8 cellular contexts compared by ENCODE assay signal in the genomic region with DNA sequence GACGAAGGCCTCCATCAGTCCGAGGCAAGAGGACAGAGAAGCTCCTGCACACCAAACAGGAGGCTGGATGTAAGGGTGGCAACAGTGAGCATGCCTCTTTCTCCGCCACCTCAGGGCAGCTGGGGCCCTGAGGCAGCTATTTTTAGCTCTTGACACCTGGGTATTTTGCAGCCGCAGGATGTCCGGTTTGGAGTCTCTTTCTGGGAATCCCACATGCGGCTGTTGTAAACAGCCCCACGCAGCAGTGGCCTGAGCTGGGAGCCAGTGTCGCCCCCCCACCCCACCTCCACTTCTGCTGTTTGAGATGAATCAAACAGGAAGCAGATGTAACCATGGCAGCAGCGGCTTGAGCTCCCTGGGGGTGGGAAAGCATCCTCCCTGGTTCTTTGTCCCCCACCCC. TPM values are rescaled to one million over a fixed set of nuclear protein-coding genes. Genes with fewer than 3 reads are reported as not detected.
DNase-seq lines count a peak whose midpoint lies in the region; ATAC-seq and TF ChIP-seq lines count a peak whose summit lies in the region.

No MANE protein-coding gene starts in this region.

- DNase-seq in DMS153 treated with DMSO at 0.1 percent for 48 hours (lab: John Stamatoyannopoulos, UW; ENCODE audit: unreplicated experiment) (peak; percentile 23), H7 (peak; percentile 65), SHP77 treated with DMSO at 0.1 percent for 48 hours (lab: John Stamatoyannopoulos, UW) (peak; percentile 16), lung (ENCODE audit: low spot score) (peak; percentile 56), foreskin keratinocyte (no peak), SKM-1 (lab: John Stamatoyannopoulos, UW; ENCODE audit: unreplicated experiment) (no peak)
- DNase-seq in activated naive CD8-positive, alpha-beta T cell treated with anti-CD3 and anti-CD28 coated beads, Interleukin-2, amount 10 ng/mL, durations not matched to agents 7 days and 5 days = peak; percentile 79
- DNase-seq in stimulated activated CD8-positive, alpha-beta memory T cell treated with anti-CD3 and anti-CD28 coated beads, Interleukin-4, amount 100 ng/mL, for 4 hours (ENCODE audit: low read depth in 2 of 2, low spot score in 1 of 2) = peak; percentile 48 to 76

- H3K36me3 ChIP-seq in H7 (replicated peaks; ENCODE audit: control insufficient read depth, insufficient read depth, low read length) (peaks cover 1% of the 10 kb centered on the region), lung (ENCODE audit: control insufficient read depth in 2 of 2, insufficient read depth in 2 of 2, low read length in 2 of 2) (peaks cover 0 to 8% of the 10 kb centered on the region in 2 donors)

- 5 to 11% methylated on average over 9 of the region's 9 CpGs for WGBS in lung, 2 donors

- no peaks in the 10 kb centered on the region for H3K9me3 ChIP-seq in lung (ENCODE audit: control insufficient read depth in 2 of 2, insufficient read depth in 1 of 2, low read length in 1 of 2)

- H3K27ac ChIP-seq in lung (ENCODE audit: low read depth in 1 of 2, low read length in 1 of 2) (peak overlapping the region; percentile 76 to 91), foreskin keratinocyte (no peak overlapping the region)

- H3K27me3 ChIP-seq in H7 (ENCODE audit: control insufficient read depth, insufficient read depth, low read length) = no peaks in the 10 kb centered on the region
- no peaks in the 10 kb centered on the region for H3K27me3 ChIP-seq in lung (ENCODE audit: control insufficient read depth, insufficient read depth)
- H3K27me3 ChIP-seq in foreskin keratinocyte = no peaks in the 10 kb centered on the region

- TF ChIP-seq CTCF in lung (IDR thresholded peaks at IDR 0.05; ENCODE audit: control extremely low read depth, extremely low read depth) (no peak), foreskin keratinocyte (conservative IDR thresholded peaks at IDR 0.05) (no peak)

- H3K27ac Mint-ChIP-seq in activated naive CD8-positive, alpha-beta T cell treated with anti-CD3 and anti-CD28 coated beads, Interleukin-2, amount 10 ng/mL, durations not matched to agents 7 days and 5 days = peak overlapping the region; percentile 95

- peak overlapping the region; percentile 79 for H3K4me3 Mint-ChIP-seq in activated naive CD8-positive, alpha-beta T cell treated with anti-CD3 and anti-CD28 coated beads, Interleukin-2, amount 10 ng/mL, durations not matched to agents 7 days and 5 days

- peaks cover 89% of the 10 kb centered on the region for H3K4me1 Mint-ChIP-seq in activated naive CD8-positive, alpha-beta T cell treated with anti-CD3 and anti-CD28 coated beads, Interleukin-2, amount 10 ng/mL, durations not matched to agents 7 days and 5 days

- POLR2A ChIA-PET in activated naive CD8-positive, alpha-beta T cell treated with anti-CD3 and anti-CD28 coated beads, Interleukin-2, amount 10 ng/mL, durations not matched to agents 7 days and 5 days (lab: Charles Lee) = interaction anchor here (0.7 to 18.4 kb wide), 20 partner anchors 8 to 592 kb away, joined by 3 to 465 read pairs (median 4); a partner anchor contains a TSS

- peak; percentile 53 for ATAC-seq in activated naive CD8-positive, alpha-beta T cell treated with anti-CD3 and anti-CD28 coated beads, Interleukin-2, amount 10 ng/mL, durations not matched to agents 7 days and 5 days (ENCODE audit: low read depth)
- ATAC-seq in lung (ENCODE audit: insufficient read depth, low FRiP score) = no peak
- no peak for ATAC-seq in foreskin keratinocyte

- H3K36me3 Mint-ChIP-seq in activated naive CD8-positive, alpha-beta T cell treated with anti-CD3 and anti-CD28 coated beads, Interleukin-2, amount 10 ng/mL, durations not matched to agents 7 days and 5 days = peaks cover 24% of the 10 kb centered on the region

- H3K4me3 ChIP-seq in H7 (ENCODE audit: insufficient read depth, low read depth, low read length) (no peak overlapping the region), lung (no peak overlapping the region)

- H3K9me3 Mint-ChIP-seq in activated naive CD8-positive, alpha-beta T cell treated with anti-CD3 and anti-CD28 coated beads, Interleukin-2, amount 10 ng/mL, durations not matched to agents 7 days and 5 days = no peaks in the 10 kb centered on the region

- H3K27me3 Mint-ChIP-seq in activated naive CD8-positive, alpha-beta T cell treated with anti-CD3 and anti-CD28 coated beads, Interleukin-2, amount 10 ng/mL, durations not matched to agents 7 days and 5 days = no peaks in the 10 kb centered on the region

- H3K4me1 ChIP-seq in lung (ENCODE audit: control insufficient read depth in 2 of 2, insufficient read depth in 2 of 2, low read length in 2 of 2) (peaks cover 61% of the 10 kb centered on the region in 2 donors), foreskin keratinocyte (peaks cover 27% of the 10 kb centered on the region)

RNA-seq across cellular contexts. Expression of a gene that starts 11.7 kb away (rescaled TPM):
- total RNA-seq in H7 (2014; rRNA removed; shearing (Covaris generic)) = 45.2 and 50.7 TPM in 2 replicates
- 100 to 1,000 TPM; 200 to 215 TPM for total RNA-seq in activated naive CD8-positive, alpha-beta T cell treated with anti-CD3 and anti-CD28 coated beads, Interleukin-2, amount 10 ng/mL, durations not matched to agents 7 days and 5 days
- 100 to 1,000 TPM in 1 of 2 donors, 10 to 100 TPM in 1; 49.3 to 119 TPM for total RNA-seq in lung
- polyA plus RNA-seq in lung = 10 to 100 TPM; 67.6 to 71.9 TPM
- total RNA-seq in foreskin keratinocyte = 52.3 and 55.8 TPM in 2 replicates
- polyA plus RNA-seq in foreskin keratinocyte = 47.3 and 51.7 TPM in 2 replicates

RNA-seq across cellular contexts. Expression of a gene that starts 35.0 kb away (rescaled TPM):
- 10.9 and 12.4 TPM in 2 replicates for total RNA-seq in H7 (2014; rRNA removed; shearing (Covaris generic))
- total RNA-seq in activated naive CD8-positive, alpha-beta T cell treated with anti-CD3 and anti-CD28 coated beads, Interleukin-2, amount 10 ng/mL, durations not matched to agents 7 days and 5 days = 10 to 100 TPM; 13.4 to 13.9 TPM
- total RNA-seq in lung (10 to 100 TPM; 16.9 to 31.3 TPM), foreskin keratinocyte (14.5 and 14.9 TPM in 2 replicates)
- polyA plus RNA-seq in lung (10 to 100 TPM; 16.8 to 24.5 TPM), foreskin keratinocyte (12.0 and 13.2 TPM in 2 replicates)

RNA-seq across cellular contexts. Expression of a gene that starts 49.4 kb away (rescaled TPM):
- total RNA-seq in H7 (2014; rRNA removed; shearing (Covaris generic)) = 10.5 and 11.8 TPM in 2 replicates
- 1 to 10 TPM in 1 of 2 experiments, under 1 TPM in 1; 0.94 to 1.1 TPM for total RNA-seq in activated naive CD8-positive, alpha-beta T cell treated with anti-CD3 and anti-CD28 coated beads, Interleukin-2, amount 10 ng/mL, durations not matched to agents 7 days and 5 days
- total RNA-seq in lung (10 to 100 TPM; 11.3 to 26.5 TPM), foreskin keratinocyte (7.7 and 8.1 TPM in 2 replicates)
- polyA plus RNA-seq in lung (10 to 100 TPM in 1 of 2 donors, 1 to 10 TPM in 1; 8.3 to 40.4 TPM), foreskin keratinocyte (6.0 and 6.5 TPM in 2 replicates)

Comparison
In these comparisons a context has a peak if more than half of its experiments do, and no peak if none do; other contexts are left out.
1. DNase-seq: peak in DMS153 treated with DMSO at 0.1 percent for 48 hours (single experiment), H7 (single experiment), SHP77 treated with DMSO at 0.1 percent for 48 hours (single experiment), activated naive CD8-positive, alpha-beta T cell treated with anti-CD3 and anti-CD28 coated beads, Interleukin-2, amount 10 ng/mL, durations not matched to agents 7 days and 5 days (single experiment), lung (single experiment) and stimulated activated CD8-positive, alpha-beta memory T cell treated with anti-CD3 and anti-CD28 coated beads, Interleukin-4, amount 100 ng/mL, for 4 hours (2 of 2); none in foreskin keratinocyte (0 of 2) and SKM-1 (single experiment).